ENCODE assay signal across 29 cellular contexts in the genomic region with DNA sequence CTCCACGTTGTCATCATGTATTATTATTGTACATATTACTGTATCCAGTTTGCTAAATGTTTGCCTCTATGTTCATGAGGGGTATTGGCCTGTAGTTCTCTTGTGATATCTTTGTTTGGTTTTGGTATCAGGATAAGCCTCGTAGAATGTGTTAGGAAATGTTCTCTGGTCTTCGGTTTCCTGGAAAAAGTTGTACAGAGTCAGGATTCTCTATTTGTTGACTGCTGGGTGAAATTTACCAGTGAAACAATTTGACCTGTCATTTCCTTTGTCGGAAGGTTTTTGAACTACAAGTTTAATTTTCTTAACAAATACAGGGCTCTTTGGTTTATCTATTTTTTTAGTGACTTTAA. TPM values are rescaled to one million over a fixed set of nuclear protein-coding genes. Genes with fewer than 3 reads are reported as not detected.
"Had no signal": no experiment of that assay in that cellular context is flagged by ENCODE, and none has a peak within 500 bp of the region (broad histone marks: within the 10 kb centered on the region; RNA-seq: fewer than 3 reads in every experiment).

No MANE protein-coding gene starts in this region.

- H2AFZ ChIP-seq: parathyroid adenoma had no signal

- H3K4me1 ChIP-seq: gastrocnemius medialis, parathyroid adenoma, prostate gland, right atrium auricular region, tibial nerve, upper lobe of left lung had no signal

- ATAC-seq: gastrocnemius medialis; naive thymus-derived CD8-positive, alpha-beta T cell; stimulated activated naive B cell treated with anti-CD40 and anti-IgM and Interleukin-4, amounts not matched to agents 10 μg/mL and 1 μg/mL and 100 μg/mL, for 72 hours had no signal

- H3K4me3 ChIP-seq: dorsolateral prefrontal cortex, gastrocnemius medialis, prostate gland, right atrium auricular region, skin epidermis, thoracic aorta, tibial nerve, upper lobe of left lung had no signal

- H3K27ac Mint-ChIP-seq: naive thymus-derived CD8-positive, alpha-beta T cell; stimulated activated naive B cell treated with anti-CD40 and anti-IgM and Interleukin-4, amounts not matched to agents 10 μg/mL and 1 μg/mL and 100 μg/mL, for 72 hours; stimulated activated naive CD8-positive, alpha-beta T cell treated with anti-CD3 and anti-CD28 coated beads, Interleukin-15, Interleukin-2, amounts not matched to agents 100 ng/mL and 50 ng/mL, for 24 hours had no signal

- H3K4me3 Mint-ChIP-seq: naive thymus-derived CD8-positive, alpha-beta T cell; neural crest cell; stimulated activated naive B cell treated with anti-CD40 and anti-IgM and Interleukin-4, amounts not matched to agents 10 μg/mL and 1 μg/mL and 100 μg/mL, for 72 hours; stimulated activated naive CD8-positive, alpha-beta T cell treated with anti-CD3 and anti-CD28 coated beads, Interleukin-15, Interleukin-2, amounts not matched to agents 100 ng/mL and 50 ng/mL, for 24 hours had no signal

- H3K4me1 Mint-ChIP-seq: stimulated activated naive B cell treated with anti-CD40 and anti-IgM and Interleukin-4, amounts not matched to agents 10 μg/mL and 1 μg/mL and 100 μg/mL, for 72 hours had no signal

- H3K36me3 Mint-ChIP-seq: naive thymus-derived CD8-positive, alpha-beta T cell; stimulated activated naive B cell treated with anti-CD40 and anti-IgM and Interleukin-4, amounts not matched to agents 10 μg/mL and 1 μg/mL and 100 μg/mL, for 72 hours had no signal

- H3K9ac ChIP-seq: parathyroid adenoma had no signal

- H3K9me3 Mint-ChIP-seq: naive thymus-derived CD8-positive, alpha-beta T cell; neural crest cell; stimulated activated naive B cell treated with anti-CD40 and anti-IgM and Interleukin-4, amounts not matched to agents 10 μg/mL and 1 μg/mL and 100 μg/mL, for 72 hours; stimulated activated naive CD8-positive, alpha-beta T cell treated with anti-CD3 and anti-CD28 coated beads, Interleukin-15, Interleukin-2, amounts not matched to agents 100 ng/mL and 50 ng/mL, for 24 hours had no signal

- H3K79me2 ChIP-seq: parathyroid adenoma had no signal

- DNase-seq: caudate nucleus; cerebellar nuclear complex; cortex of kidney; dorsolateral prefrontal cortex; effector CD4-positive, alpha-beta T cell; foreskin fibroblast; gastrocnemius medialis; hippocampal formation; mesendoderm; stimulated activated CD4-positive, alpha-beta T cell treated with anti-CD3 and anti-CD28 coated beads, Interleukin-15, amount 100 ng/mL, for 24 hours; stimulated activated CD4-positive, alpha-beta T cell treated with anti-CD3 and anti-CD28 coated beads, Interleukin-2, amount 100 ng/mL, for 48 hours; stimulated activated naive B cell treated with anti-CD40 and anti-IgM and Interleukin-4, amounts not matched to agents 10 μg/mL and 1 μg/mL and 100 μg/mL, for 72 hours; upper lobe of left lung had no signal

- FAIRE-seq: urothelium cell line had no signal

- H3K36me3 ChIP-seq: gastrocnemius medialis, neutrophil, prostate gland, right atrium auricular region, thoracic aorta, tibial nerve, upper lobe of left lung had no signal

- H3K9me3 ChIP-seq: gastrocnemius medialis, neutrophil, prostate gland, right atrium auricular region, thoracic aorta, tibial nerve, upper lobe of left lung had no signal

- H3K27ac ChIP-seq: dorsolateral prefrontal cortex, gastrocnemius medialis, neutrophil, parathyroid adenoma, prostate gland, right atrium auricular region, skin epidermis, thoracic aorta, tibial nerve, upper lobe of left lung had no signal

- H3K27me3 ChIP-seq: right atrium auricular region, upper lobe of left lung had no signal

RNA-seq across cellular contexts. Expression of gene KRTAP5-6, which starts 23.2 kb away (rescaled TPM):
- total RNA-seq: gastrocnemius medialis; glomerular endothelial cell; lung microvascular endothelial cell; myocyte; naive thymus-derived CD8-positive, alpha-beta T cell; neural crest cell; omental fat pad; prostate gland; right atrium auricular region; thoracic aorta; tibial nerve; upper lobe of left lung had no signal
- polyA plus RNA-seq: esophagus; naive thymus-derived CD8-positive, alpha-beta T cell had no signal

RNA-seq across cellular contexts. Expression of gene KRTAP5-5, which starts 44.2 kb away (rescaled TPM):
- total RNA-seq: gastrocnemius medialis; glomerular endothelial cell; lung microvascular endothelial cell; myocyte; naive thymus-derived CD8-positive, alpha-beta T cell; neural crest cell; omental fat pad; prostate gland; right atrium auricular region; thoracic aorta; tibial nerve; upper lobe of left lung had no signal
- polyA plus RNA-seq: esophagus; naive thymus-derived CD8-positive, alpha-beta T cell had no signal

RNA-seq across cellular contexts. Expression of gene KRTAP5-4, which starts 51.9 kb away (rescaled TPM):
- total RNA-seq: dorsolateral prefrontal cortex; gastrocnemius medialis; glomerular endothelial cell; lung microvascular endothelial cell; myocyte; naive thymus-derived CD8-positive, alpha-beta T cell; neural crest cell; omental fat pad; prostate gland; right atrium auricular region; thoracic aorta; tibial nerve; upper lobe of left lung had no signal
- polyA plus RNA-seq: esophagus; naive thymus-derived CD8-positive, alpha-beta T cell had no signal
